ENCODE assay signal across 8 cellular contexts in the genomic region with DNA sequence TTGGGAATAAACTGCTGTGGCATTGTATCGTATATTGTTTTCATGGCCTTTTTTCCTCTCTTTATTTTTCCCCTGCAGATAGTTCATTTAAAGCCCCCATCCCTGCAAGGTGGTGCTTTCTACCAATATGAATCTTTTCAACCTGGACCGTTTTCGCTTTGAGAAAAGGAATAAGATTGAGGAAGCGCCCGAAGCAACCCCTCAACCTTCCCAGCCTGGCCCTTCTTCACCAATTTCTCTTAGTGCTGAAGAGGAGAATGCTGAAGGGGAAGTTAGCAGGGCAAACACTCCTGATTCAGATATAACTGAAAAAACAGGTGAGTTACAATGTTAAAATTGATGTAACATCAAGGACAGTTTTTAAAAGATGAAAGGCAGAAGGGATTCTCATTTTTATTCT. TPM values are rescaled to one million over a fixed set of nuclear protein-coding genes. Genes with fewer than 3 reads are reported as not detected.
A peak's percentile ranks its signal among the peaks of the same experiment; 100 is the strongest.
DNase-seq lines count a peak whose midpoint lies in the region; ATAC-seq, FAIRE-seq and TF ChIP-seq lines count a peak whose summit lies in the region.

No MANE protein-coding gene starts in this region.

- no CpG with 5 or more reads among the region's 5 CpGs for WGBS in neuronal stem cell (ENCODE audit: extremely low coverage in 2 of 2, insufficient read length in 2 of 2, insufficient replicate concordance in 1 of 2), 2 donors

- H3K36me3 ChIP-seq in endocrine pancreas (ENCODE audit: control insufficient read depth, insufficient read depth, low read length) (no peaks in the 10 kb centered on the region), neuronal stem cell (replicated peaks in 1 of 2; ENCODE audit: control insufficient read depth in 2 of 2, insufficient read depth in 2 of 2, low read length in 2 of 2) (peaks cover 6 to 46% of the 10 kb centered on the region in 2 donors)

- H4K91ac ChIP-seq in neuronal stem cell (ENCODE audit: low read depth, low read length, poor library complexity) = no peak overlapping the region

- H3K4me1 ChIP-seq in endocrine pancreas (ENCODE audit: control insufficient read depth, insufficient read depth, low read length) = peaks cover 15% of the 10 kb centered on the region
- peaks cover 4 to 8% of the 10 kb centered on the region in 2 donors for H3K4me1 ChIP-seq in neuronal stem cell (ENCODE audit: control insufficient read depth in 2 of 2, insufficient read depth in 1 of 2, low read depth in 1 of 2, low read length in 2 of 2)

- FAIRE-seq in D721Med (lab: Jason Lieb, UNC) = peak; percentile 55

- no peak overlapping the region for H3K4ac ChIP-seq in neuronal stem cell (ENCODE audit: low read length)

- H2AK5ac ChIP-seq in neuronal stem cell (ENCODE audit: low read depth, low read length) = no peak overlapping the region

- H3K18ac ChIP-seq in neuronal stem cell (ENCODE audit: low read length) = no peak overlapping the region

- H3K9me3 ChIP-seq in endocrine pancreas (ENCODE audit: control insufficient read depth, low read length) (no peaks in the 10 kb centered on the region), neuronal stem cell (replicated peaks in 1 of 2; ENCODE audit: control insufficient read depth in 2 of 2, insufficient read depth in 1 of 2, low read depth in 1 of 2, low read length in 2 of 2) (peaks cover 0 to under 1% of the 10 kb centered on the region in 2 donors)

- no peak overlapping the region for H2BK120ac ChIP-seq in neuronal stem cell (ENCODE audit: low read depth, low read length)

- H3K27me3 ChIP-seq in endocrine pancreas (ENCODE audit: control insufficient read depth, insufficient read depth, low read length) = no peaks in the 10 kb centered on the region
- no peaks in the 10 kb centered on the region for H3K27me3 ChIP-seq in neuronal stem cell (ENCODE audit: control insufficient read depth in 3 of 3, insufficient read depth in 3 of 3, low read depth in 1 of 3, low read length in 3 of 3)

- H3K9ac ChIP-seq in endocrine pancreas (ENCODE audit: control insufficient read depth, insufficient read depth, low read length) = no peak overlapping the region
- no peak overlapping the region for H3K9ac ChIP-seq in neuronal stem cell (ENCODE audit: low read depth, low read length, poor library complexity)

- no peak for ATAC-seq in HG02970 (IDR thresholded peaks at IDR 0.05; ENCODE audit: low FRiP score, unreplicated experiment)
- ATAC-seq in HG03378 (IDR thresholded peaks at IDR 0.05; ENCODE audit: unreplicated experiment) = no peak
- ATAC-seq in HG02840 (IDR thresholded peaks at IDR 0.05; ENCODE audit: low FRiP score, unreplicated experiment) = no peak

- H2BK5ac ChIP-seq in neuronal stem cell (ENCODE audit: low read length) = no peak overlapping the region

- no peak overlapping the region for H3K23ac ChIP-seq in neuronal stem cell (ENCODE audit: low read depth, low read length, poor library complexity)

- TF ChIP-seq CTCF in D721Med (IDR thresholded peaks at IDR 0.05; ENCODE audit: insufficient read depth, missing control alignments) = no peak

- no peaks in the 10 kb centered on the region for H3K79me1 ChIP-seq in neuronal stem cell (ENCODE audit: low read depth, low read length)

- DNase-seq in D721Med (ENCODE audit: insufficient read length, low spot score) = no peak
- DNase-seq in NOMO-1 treated with DMSO at 0.1 percent for 48 hours (lab: John Stamatoyannopoulos, UW; ENCODE audit: unreplicated experiment) = peak; percentile 21
- no peak for DNase-seq in neuronal stem cell (ENCODE audit: low spot score)
- DNase-seq in nucleus accumbens (lab: John Stamatoyannopoulos, UW) = no peak

- H2BK15ac ChIP-seq in neuronal stem cell (ENCODE audit: low read length) = no peak overlapping the region

- peak overlapping the region; percentile 48 for H3K4me2 ChIP-seq in neuronal stem cell (ENCODE audit: insufficient read depth, low read length, poor library complexity, severe bottlenecking)

- H3K27ac ChIP-seq in neuronal stem cell (replicated peaks; ENCODE audit: low read length) = no peak overlapping the region

- H3K4me3 ChIP-seq in endocrine pancreas (ENCODE audit: control insufficient read depth, insufficient read depth, low read length) (peak overlapping the region; percentile 84), neuronal stem cell (ENCODE audit: low read length in 2 of 2) (peak overlapping the region; percentile 61 to 93)

- no peak overlapping the region for H4K8ac ChIP-seq in neuronal stem cell (ENCODE audit: low read depth, low read length)

- no peak overlapping the region for H2BK12ac ChIP-seq in neuronal stem cell (ENCODE audit: low read length)

- H3K14ac ChIP-seq in neuronal stem cell (ENCODE audit: low read length) = no peak overlapping the region

- peak overlapping the region; percentile 94 for H2AFZ ChIP-seq in neuronal stem cell (ENCODE audit: low read length)

RNA-seq across cellular contexts. Expression of a gene that starts 0.6 kb away (rescaled TPM):
- 33.3 TPM for polyA plus RNA-seq in neuronal stem cell (2013, experiment 1 of 2)
- 32.8 TPM for polyA plus RNA-seq in neuronal stem cell (2013, experiment 2 of 2)
